15 cellular contexts compared by ENCODE assay signal in the genomic region with DNA sequence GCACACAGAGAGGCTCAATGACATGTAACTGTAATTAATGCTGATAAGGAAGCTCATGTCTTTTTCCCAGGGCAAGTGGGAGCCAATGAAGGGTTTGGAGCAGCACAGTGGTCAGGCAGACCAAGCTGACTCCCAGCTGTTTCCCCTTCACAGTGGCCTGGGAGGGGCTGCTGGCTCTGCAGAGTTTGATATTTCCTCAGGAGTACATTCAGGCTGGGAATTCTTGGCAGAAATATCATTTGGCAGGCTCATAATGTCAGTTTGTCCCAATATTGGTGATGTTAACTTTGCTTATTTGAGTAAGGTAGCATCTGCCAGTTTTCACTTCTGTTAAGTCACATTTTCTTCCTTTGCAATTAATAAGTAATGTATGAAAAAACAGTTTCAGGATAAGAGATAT.
"Had no signal": no experiment of that assay in that cellular context is flagged by ENCODE, and none has a peak within 500 bp of the region (broad histone marks: within the 10 kb centered on the region; RNA-seq: fewer than 3 reads in every experiment).

No MANE protein-coding gene starts in this region.

- H3K27me3 Mint-ChIP-seq: activated naive CD8-positive, alpha-beta T cell treated with anti-CD3 and anti-CD28 coated beads for 36 hours had no signal

- H3K4me1 ChIP-seq: breast epithelium, esophagus squamous epithelium, tibial artery had no signal

- H3K36me3 Mint-ChIP-seq: activated naive CD8-positive, alpha-beta T cell treated with anti-CD3 and anti-CD28 coated beads for 36 hours; natural killer cell had no signal

- H3K4me1 Mint-ChIP-seq: activated naive CD8-positive, alpha-beta T cell treated with anti-CD3 and anti-CD28 coated beads for 36 hours; natural killer cell had no signal

- H3K27ac ChIP-seq: breast epithelium, esophagus squamous epithelium, stomach, tibial artery had no signal

- H3K4me3 Mint-ChIP-seq: activated naive CD8-positive, alpha-beta T cell treated with anti-CD3 and anti-CD28 coated beads for 36 hours; natural killer cell had no signal

- DNase-seq: activated CD4-positive, alpha-beta T cell treated with anti-CD3 and anti-CD28 coated beads, Interleukin-2, amount 50 U/mL, for 4 hours; activated effector memory CD4-positive, alpha-beta T cell treated with Interleukin-2 at 50 U/mL for 16 hours; activated naive CD8-positive, alpha-beta T cell treated with anti-CD3 and anti-CD28 coated beads for 36 hours; activated T-cell treated with anti-CD3 and anti-CD28 coated beads, Interleukin-2, amount 50 U/mL, for 1 hour; anterior cingulate cortex; esophagus squamous epithelium; foreskin fibroblast; head of caudate nucleus; islet precursor cell; natural killer cell; small intestine; stomach; T-helper 2 cell had no signal

- H3K27me3 ChIP-seq: breast epithelium, esophagus squamous epithelium, stomach had no signal

- H3K27ac Mint-ChIP-seq: activated naive CD8-positive, alpha-beta T cell treated with anti-CD3 and anti-CD28 coated beads for 36 hours; natural killer cell had no signal

- ATAC-seq: natural killer cell had no signal

- H3K4me3 ChIP-seq: breast epithelium, esophagus squamous epithelium, stomach, tibial artery had no signal

- H3K9me3 ChIP-seq: breast epithelium, esophagus squamous epithelium, stomach, tibial artery had no signal

- H3K36me3 ChIP-seq: breast epithelium, esophagus squamous epithelium, stomach, tibial artery had no signal
